Comparison of ENCODE assay signal across 10 cellular contexts in genomic region chr15:76309561-76310330, GRCh38. TPM values are rescaled to one million over a fixed set of nuclear protein-coding genes. Genes with fewer than 3 reads are reported as not detected.
A peak's percentile ranks its signal among the peaks of the same experiment; 100 is the strongest.
DNase-seq lines count a peak whose midpoint lies in the region; ATAC-seq and TF ChIP-seq lines count a peak whose summit lies in the region.
"Had no signal": no experiment of that assay in that cellular context is flagged by ENCODE, and none has a peak within 500 bp of the region (broad histone marks: within the 10 kb centered on the region; RNA-seq: fewer than 3 reads in every experiment).

No MANE protein-coding gene starts in this region.

- H3K27ac ChIP-seq in DND-41 (ENCODE audit: low read length) (peak overlapping the region; percentile 67), tibial artery (peak overlapping the region in 1 of 2 donors; percentile 87)

- H3K36me3 ChIP-seq in DND-41 (ENCODE audit: insufficient read depth, low read length) (no peaks in the 10 kb centered on the region), MG63 (peaks cover 12% of the 10 kb centered on the region), neuron (ENCODE audit: insufficient read depth, low read length) (no peaks in the 10 kb centered on the region), tibial artery (no peaks in the 10 kb centered on the region)

- H3K27me3 ChIP-seq in DND-41 (ENCODE audit: insufficient read depth, low read length, poor library complexity) (no peaks in the 10 kb centered on the region), MG63 (no peaks in the 10 kb centered on the region), neuron (ENCODE audit: insufficient read depth, low read length) (no peaks in the 10 kb centered on the region), tibial artery (no peaks in the 10 kb centered on the region)

- H3K4me3 ChIP-seq in DND-41 (ENCODE audit: low read depth in 1 of 2, low read length in 2 of 2) = peak overlapping the region; percentile 47 to 70; a peak in 3 of 4 replicates
- peak overlapping the region; percentile 81 for H3K4me3 ChIP-seq in MG63
- H3K4me3 ChIP-seq in neuron (ENCODE audit: low read length) = peak overlapping the region; percentile 93
- H3K4me3 ChIP-seq in tibial artery = peak overlapping the region in 1 of 2 donors; percentile 71

- ATAC-seq in DND-41 (ENCODE audit: insufficient read depth, low read depth) = no peak
- ATAC-seq in HG02763 (IDR thresholded peaks at IDR 0.05; ENCODE audit: unreplicated experiment) = no peak
- no peak for ATAC-seq in left colon

- intact Hi-C loops in tibial artery (cut with DNase I; ENCODE audit: low total_unique reads) = no loop called here
- intact Hi-C loops in left colon (cut with DNase I, micrococcal nuclease) = no loop called here

- H3K4me1 ChIP-seq in DND-41 (ENCODE audit: insufficient read depth, low read length) = peaks cover 26% of the 10 kb centered on the region
- H3K4me1 ChIP-seq in neuron (ENCODE audit: insufficient read depth, low read length) = peaks cover 5% of the 10 kb centered on the region
- peaks cover 0 to 22% (median 12%) of the 10 kb centered on the region in 4 donors for H3K4me1 ChIP-seq in tibial artery

- peaks cover 7% of the 10 kb centered on the region; the same call in 1 of the 2 replicates for H4K20me1 ChIP-seq in DND-41 (ENCODE audit: insufficient read depth, low read length)

- TF ChIP-seq CTCF in DND-41 (IDR thresholded peaks at IDR 0.05; ENCODE audit: borderline replicate concordance, extremely low read depth, low read length, poor library complexity, severe bottlenecking) = no peak
- no peak for TF ChIP-seq CTCF in tibial artery (IDR thresholded peaks at IDR 0.05)

- peaks cover 61% of the 10 kb centered on the region for H3K79me2 ChIP-seq in DND-41 (ENCODE audit: insufficient read depth, low read length)

- peak overlapping the region; percentile 68 for H3K9ac ChIP-seq in DND-41 (ENCODE audit: low read depth, low read length)

- DNase-seq in DND-41 = no peak
- no peak for DNase-seq in MG63
- peak; percentile 24 for DNase-seq in dermis blood vessel endothelial cell
- DNase-seq in tibial artery = no peak
- DNase-seq in foreskin melanocyte = no peak
- no peak for DNase-seq in left colon
- DNase-seq: kidney glomerular epithelial cell had no signal

- H2AFZ ChIP-seq in DND-41 (ENCODE audit: low read depth, low read length) (no peak overlapping the region), neuron (ENCODE audit: low read depth, low read length) (no peak overlapping the region)

- H3K9me3 ChIP-seq in DND-41 (ENCODE audit: insufficient read depth, low read length, severe bottlenecking) = no peaks in the 10 kb centered on the region
- H3K9me3 ChIP-seq in MG63 = no peaks in the 10 kb centered on the region
- no peaks in the 10 kb centered on the region for H3K9me3 ChIP-seq in neuron (ENCODE audit: low read length)
- no peaks in the 10 kb centered on the region for H3K9me3 ChIP-seq in tibial artery

- peak overlapping the region; percentile 86 for H3K4me2 ChIP-seq in DND-41 (ENCODE audit: insufficient read depth, low read length)

RNA-seq across cellular contexts. Expression of gene ETFA, which starts 1.5 kb away (rescaled TPM):
- 362 and 427 TPM in 2 replicates for total RNA-seq in MG63 (2014; rRNA removed; shearing (Covaris generic); ENCODE audit: low replicate concordance)
- total RNA-seq in dermis blood vessel endothelial cell (165 and 183 TPM in 2 replicates), left colon (100 to 1,000 TPM; 271 to 289 TPM)

RNA-seq across cellular contexts. Expression of gene ISL2, which starts 26.8 kb away (rescaled TPM):
- 0.27 and 3.6 TPM in 2 replicates for total RNA-seq in MG63 (2014; rRNA removed; shearing (Covaris generic); ENCODE audit: low replicate concordance)
- total RNA-seq in dermis blood vessel endothelial cell (0.56 and 1.2 TPM in 2 replicates), left colon (under 1 TPM; 0.24 to 0.95 TPM)
- total RNA-seq: temporal lobe had no signal
